1 cellular context compared by ENCODE assay signal in genomic region chr14:100900837-100901390, GRCh38.
TF ChIP-seq lines count a peak whose summit lies in the region.

No MANE protein-coding gene starts in this region.

TF ChIP-seq in HepG2, 621 proteins besides CTCF, POLR2A, EP300 and RAD21 (continued from another document and continues in another):
- TF ChIP-seq ZNF318 (CRISPR knock-in tag; IDR thresholded peaks at IDR 0.05), result no peak
- TF ChIP-seq BHLHE40 (IDR thresholded peaks at IDR 0.05; ENCODE audit: low read length), result no peak
- TF ChIP-seq RARG (CRISPR knock-in tag; IDR thresholded peaks at IDR 0.05; ENCODE audit: low read depth), result no peak
- TF ChIP-seq SOX13 (IDR thresholded peaks at IDR 0.05), result no peak
- TF ChIP-seq SOX13 (CRISPR knock-in tag; conservative IDR thresholded peaks at IDR 0.05 in 1 of 2, IDR thresholded peaks at IDR 0.05 in 1 of 2), result 0 out of 4 replicates have a peak, but pooled peaks of 1 of the 2 experiments have one; percentile 23
- TF ChIP-seq SOX6 (IDR thresholded peaks at IDR 0.05), result no peak
- no peak for TF ChIP-seq SOX6 (CRISPR knock-in tag; IDR thresholded peaks at IDR 0.05)
- TF ChIP-seq ZNF558 (CRISPR knock-in tag; IDR thresholded peaks at IDR 0.05; ENCODE audit: borderline replicate concordance), result no peak
- no peak for TF ChIP-seq TERF1 (CRISPR knock-in tag; IDR thresholded peaks at IDR 0.05)
- TF ChIP-seq EZH2 (conservative IDR thresholded peaks at IDR 0.05; ENCODE audit: low read depth, low read length), result no peak
- TF ChIP-seq ATF3 (CRISPR knock-in tag; IDR thresholded peaks at IDR 0.05), result no peak
- TF ChIP-seq IKZF4 (CRISPR knock-in tag; IDR thresholded peaks at IDR 0.05; ENCODE audit: borderline replicate concordance, low read depth, not compliant biosample characterization), result no peak
- TF ChIP-seq GATA4 (IDR thresholded peaks at IDR 0.05; ENCODE audit: borderline replicate concordance, low read depth), result no peak
- TF ChIP-seq CENPBD1 (CRISPR knock-in tag; IDR thresholded peaks at IDR 0.05; ENCODE audit: borderline replicate concordance, low read depth), result no peak
- no peak for TF ChIP-seq CAMTA2 (CRISPR knock-in tag; IDR thresholded peaks at IDR 0.05; ENCODE audit: borderline replicate concordance)
- TF ChIP-seq DPF2 (CRISPR knock-in tag; IDR thresholded peaks at IDR 0.05; ENCODE audit: borderline replicate concordance, low read depth), result no peak
- no peak for TF ChIP-seq ZNF607 (CRISPR knock-in tag; IDR thresholded peaks at IDR 0.05; ENCODE audit: borderline replicate concordance)
- peak; percentile 54; the same call in 1 of the 2 replicates for TF ChIP-seq KDM2A (CRISPR knock-in tag; IDR thresholded peaks at IDR 0.05; ENCODE audit: borderline replicate concordance, low read depth)
- TF ChIP-seq KLF13 (CRISPR knock-in tag; IDR thresholded peaks at IDR 0.05), result no peak
- TF ChIP-seq DNMT1 (CRISPR knock-in tag; IDR thresholded peaks at IDR 0.05), result no peak
- no peak for TF ChIP-seq YEATS4 (CRISPR knock-in tag; IDR thresholded peaks at IDR 0.05; ENCODE audit: borderline replicate concordance)
- no peak for TF ChIP-seq USF2 (IDR thresholded peaks at IDR 0.05; ENCODE audit: low read depth, low read length)
- no peak for TF ChIP-seq USF2 (CRISPR knock-in tag; IDR thresholded peaks at IDR 0.05; ENCODE audit: borderline replicate concordance)
- TF ChIP-seq ZMYM3 (CRISPR knock-in tag; IDR thresholded peaks at IDR 0.05), result peak; percentile 52; the same call in 1 of the 2 replicates
- no peak for TF ChIP-seq MXD1 (CRISPR knock-in tag; IDR thresholded peaks at IDR 0.05)
- TF ChIP-seq SIN3B (IDR thresholded peaks at IDR 0.05; ENCODE audit: low read length), result no peak
- no peak for TF ChIP-seq TCF7 (IDR thresholded peaks at IDR 0.05; ENCODE audit: low read depth)
- TF ChIP-seq KLF16 (CRISPR knock-in tag; IDR thresholded peaks at IDR 0.05), result 0 out of 4 replicates have a peak, but pooled peaks of 1 of the 2 experiments have one; percentile 8
- no peak for TF ChIP-seq TBL1XR1 (IDR thresholded peaks at IDR 0.05; ENCODE audit: borderline replicate concordance, low read length, partially characterized antibody)
- TF ChIP-seq RCOR2 (CRISPR knock-in tag; IDR thresholded peaks at IDR 0.05), result no peak
- TF ChIP-seq NR2C2 (CRISPR knock-in tag; IDR thresholded peaks at IDR 0.05; ENCODE audit: borderline replicate concordance), result no peak
- no peak for TF ChIP-seq NR2F1 (CRISPR knock-in tag; IDR thresholded peaks at IDR 0.05)
- no peak for TF ChIP-seq ZFP90 (CRISPR knock-in tag; IDR thresholded peaks at IDR 0.05; ENCODE audit: borderline replicate concordance)
- no peak for TF ChIP-seq TCF7L2 (IDR thresholded peaks at IDR 0.05; ENCODE audit: low read depth, low read length)
- TF ChIP-seq CSRNP1 (CRISPR knock-in tag; IDR thresholded peaks at IDR 0.05), result no peak
- no peak for TF ChIP-seq HNF4G (IDR thresholded peaks at IDR 0.05; ENCODE audit: borderline replicate concordance, low read depth, low read length)
- TF ChIP-seq HNF4G (CRISPR knock-in tag; IDR thresholded peaks at IDR 0.05; ENCODE audit: borderline replicate concordance, low read depth), result no peak; the same call in 1 of the 2 replicates
- peak; percentile 10; the same call in 1 of the 2 replicates for TF ChIP-seq RXRA (CRISPR knock-in tag; IDR thresholded peaks at IDR 0.05)
- 0 out of 2 replicates have a peak, but pooled peaks have one; percentile 20 for TF ChIP-seq THRA (CRISPR knock-in tag; IDR thresholded peaks at IDR 0.05; ENCODE audit: borderline replicate concordance)
- TF ChIP-seq NR2F2 (IDR thresholded peaks at IDR 0.05; ENCODE audit: borderline replicate concordance, low read depth), result no peak
- no peak for TF ChIP-seq ZNF256 (CRISPR knock-in tag; conservative IDR thresholded peaks at IDR 0.05)
- 0 out of 2 replicates have a peak, but pooled peaks have one; percentile 25 for TF ChIP-seq ZBTB20 (CRISPR knock-in tag; IDR thresholded peaks at IDR 0.05; ENCODE audit: borderline replicate concordance, low read depth)
- TF ChIP-seq PAF1 (CRISPR knock-in tag; IDR thresholded peaks at IDR 0.05), result no peak
- no peak for TF ChIP-seq KMT2B (CRISPR knock-in tag; IDR thresholded peaks at IDR 0.05)
- TF ChIP-seq E2F1 (CRISPR knock-in tag; IDR thresholded peaks at IDR 0.05), result no peak
- TF ChIP-seq ZNF282 (IDR thresholded peaks at IDR 0.05; ENCODE audit: partially characterized antibody), result no peak
- TF ChIP-seq DRAP1 (CRISPR knock-in tag; IDR thresholded peaks at IDR 0.05), result no peak
